In the genomic region with DNA sequence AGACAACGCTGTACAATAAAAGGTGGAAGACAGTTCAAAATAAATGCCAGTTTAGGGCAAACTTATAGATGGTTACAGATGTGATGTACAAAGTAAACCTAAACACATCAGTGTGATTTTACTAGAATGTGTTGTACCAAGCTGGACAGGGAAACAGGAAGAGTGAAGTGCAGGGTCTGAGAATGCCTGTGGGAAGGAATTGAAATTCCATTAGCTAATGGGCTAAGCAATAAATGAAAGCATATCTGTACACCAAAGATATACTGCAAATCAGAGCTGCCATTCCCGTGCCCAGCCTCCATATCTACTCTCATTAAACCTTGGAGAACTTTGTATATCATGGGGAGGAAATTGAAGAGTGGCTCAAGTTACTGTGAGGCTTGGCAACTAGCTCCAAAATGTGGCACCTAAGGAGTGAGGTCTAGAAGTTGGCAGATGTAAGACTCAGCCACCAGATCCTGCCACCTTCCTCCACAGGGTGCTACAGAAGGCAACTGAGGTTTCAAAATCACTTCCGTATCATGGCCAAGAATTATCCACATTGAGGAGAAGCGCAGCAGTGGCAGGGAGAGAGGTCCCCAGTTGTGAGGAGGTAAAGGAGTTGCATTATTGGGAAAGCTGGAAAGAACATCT, we compare ENCODE assay signal across 1 cellular context.
TF ChIP-seq lines count a peak whose summit lies in the region.

No MANE protein-coding gene starts in this region.

TF ChIP-seq in WTC11, 78 proteins besides CTCF, POLR2A, EP300 and RAD21 (continued from another document):
- TF ChIP-seq, protein P1, sequence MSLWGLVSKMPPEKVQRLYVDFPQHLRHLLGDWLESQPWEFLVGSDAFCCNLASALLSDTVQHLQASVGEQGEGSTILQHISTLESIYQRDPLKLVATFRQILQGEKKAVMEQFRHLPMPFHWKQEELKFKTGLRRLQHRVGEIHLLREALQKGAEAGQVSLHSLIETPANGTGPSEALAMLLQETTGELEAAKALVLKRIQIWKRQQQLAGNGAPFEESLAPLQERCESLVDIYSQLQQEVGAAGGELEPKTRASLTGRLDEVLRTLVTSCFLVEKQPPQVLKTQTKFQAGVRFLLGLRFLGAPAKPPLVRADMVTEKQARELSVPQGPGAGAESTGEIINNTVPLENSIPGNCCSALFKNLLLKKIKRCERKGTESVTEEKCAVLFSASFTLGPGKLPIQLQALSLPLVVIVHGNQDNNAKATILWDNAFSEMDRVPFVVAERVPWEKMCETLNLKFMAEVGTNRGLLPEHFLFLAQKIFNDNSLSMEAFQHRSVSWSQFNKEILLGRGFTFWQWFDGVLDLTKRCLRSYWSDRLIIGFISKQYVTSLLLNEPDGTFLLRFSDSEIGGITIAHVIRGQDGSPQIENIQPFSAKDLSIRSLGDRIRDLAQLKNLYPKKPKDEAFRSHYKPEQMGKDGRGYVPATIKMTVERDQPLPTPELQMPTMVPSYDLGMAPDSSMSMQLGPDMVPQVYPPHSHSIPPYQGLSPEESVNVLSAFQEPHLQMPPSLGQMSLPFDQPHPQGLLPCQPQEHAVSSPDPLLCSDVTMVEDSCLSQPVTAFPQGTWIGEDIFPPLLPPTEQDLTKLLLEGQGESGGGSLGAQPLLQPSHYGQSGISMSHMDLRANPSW (CRISPR knock-in tag; conservative IDR thresholded peaks at IDR 0.05; ENCODE audit: low read depth): no peak
- TF ChIP-seq ZNF416 (CRISPR knock-in tag; IDR thresholded peaks at IDR 0.05): no peak
- TF ChIP-seq, protein P2, sequence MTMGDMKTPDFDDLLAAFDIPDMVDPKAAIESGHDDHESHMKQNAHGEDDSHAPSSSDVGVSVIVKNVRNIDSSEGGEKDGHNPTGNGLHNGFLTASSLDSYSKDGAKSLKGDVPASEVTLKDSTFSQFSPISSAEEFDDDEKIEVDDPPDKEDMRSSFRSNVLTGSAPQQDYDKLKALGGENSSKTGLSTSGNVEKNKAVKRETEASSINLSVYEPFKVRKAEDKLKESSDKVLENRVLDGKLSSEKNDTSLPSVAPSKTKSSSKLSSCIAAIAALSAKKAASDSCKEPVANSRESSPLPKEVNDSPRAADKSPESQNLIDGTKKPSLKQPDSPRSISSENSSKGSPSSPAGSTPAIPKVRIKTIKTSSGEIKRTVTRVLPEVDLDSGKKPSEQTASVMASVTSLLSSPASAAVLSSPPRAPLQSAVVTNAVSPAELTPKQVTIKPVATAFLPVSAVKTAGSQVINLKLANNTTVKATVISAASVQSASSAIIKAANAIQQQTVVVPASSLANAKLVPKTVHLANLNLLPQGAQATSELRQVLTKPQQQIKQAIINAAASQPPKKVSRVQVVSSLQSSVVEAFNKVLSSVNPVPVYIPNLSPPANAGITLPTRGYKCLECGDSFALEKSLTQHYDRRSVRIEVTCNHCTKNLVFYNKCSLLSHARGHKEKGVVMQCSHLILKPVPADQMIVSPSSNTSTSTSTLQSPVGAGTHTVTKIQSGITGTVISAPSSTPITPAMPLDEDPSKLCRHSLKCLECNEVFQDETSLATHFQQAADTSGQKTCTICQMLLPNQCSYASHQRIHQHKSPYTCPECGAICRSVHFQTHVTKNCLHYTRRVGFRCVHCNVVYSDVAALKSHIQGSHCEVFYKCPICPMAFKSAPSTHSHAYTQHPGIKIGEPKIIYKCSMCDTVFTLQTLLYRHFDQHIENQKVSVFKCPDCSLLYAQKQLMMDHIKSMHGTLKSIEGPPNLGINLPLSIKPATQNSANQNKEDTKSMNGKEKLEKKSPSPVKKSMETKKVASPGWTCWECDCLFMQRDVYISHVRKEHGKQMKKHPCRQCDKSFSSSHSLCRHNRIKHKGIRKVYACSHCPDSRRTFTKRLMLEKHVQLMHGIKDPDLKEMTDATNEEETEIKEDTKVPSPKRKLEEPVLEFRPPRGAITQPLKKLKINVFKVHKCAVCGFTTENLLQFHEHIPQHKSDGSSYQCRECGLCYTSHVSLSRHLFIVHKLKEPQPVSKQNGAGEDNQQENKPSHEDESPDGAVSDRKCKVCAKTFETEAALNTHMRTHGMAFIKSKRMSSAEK (CRISPR knock-in tag; IDR thresholded peaks at IDR 0.05; ENCODE audit: borderline replicate concordance): no peak
- TF ChIP-seq, protein P3, sequence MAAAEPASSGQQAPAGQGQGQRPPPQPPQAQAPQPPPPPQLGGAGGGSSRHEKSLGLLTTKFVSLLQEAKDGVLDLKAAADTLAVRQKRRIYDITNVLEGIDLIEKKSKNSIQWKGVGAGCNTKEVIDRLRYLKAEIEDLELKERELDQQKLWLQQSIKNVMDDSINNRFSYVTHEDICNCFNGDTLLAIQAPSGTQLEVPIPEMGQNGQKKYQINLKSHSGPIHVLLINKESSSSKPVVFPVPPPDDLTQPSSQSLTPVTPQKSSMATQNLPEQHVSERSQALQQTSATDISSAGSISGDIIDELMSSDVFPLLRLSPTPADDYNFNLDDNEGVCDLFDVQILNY (CRISPR knock-in tag; IDR thresholded peaks at IDR 0.05): no peak
- TF ChIP-seq CREB1 (CRISPR knock-in tag; IDR thresholded peaks at IDR 0.05): no peak
- TF ChIP-seq, protein P4, sequence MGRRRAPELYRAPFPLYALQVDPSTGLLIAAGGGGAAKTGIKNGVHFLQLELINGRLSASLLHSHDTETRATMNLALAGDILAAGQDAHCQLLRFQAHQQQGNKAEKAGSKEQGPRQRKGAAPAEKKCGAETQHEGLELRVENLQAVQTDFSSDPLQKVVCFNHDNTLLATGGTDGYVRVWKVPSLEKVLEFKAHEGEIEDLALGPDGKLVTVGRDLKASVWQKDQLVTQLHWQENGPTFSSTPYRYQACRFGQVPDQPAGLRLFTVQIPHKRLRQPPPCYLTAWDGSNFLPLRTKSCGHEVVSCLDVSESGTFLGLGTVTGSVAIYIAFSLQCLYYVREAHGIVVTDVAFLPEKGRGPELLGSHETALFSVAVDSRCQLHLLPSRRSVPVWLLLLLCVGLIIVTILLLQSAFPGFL (CRISPR knock-in tag; IDR thresholded peaks at IDR 0.05; ENCODE audit: borderline replicate concordance): no peak
- no peak for TF ChIP-seq ZBTB21 (CRISPR knock-in tag; IDR thresholded peaks at IDR 0.05; ENCODE audit: borderline replicate concordance)
- TF ChIP-seq ETV6 (CRISPR knock-in tag; IDR thresholded peaks at IDR 0.05): no peak
- TF ChIP-seq, protein P5, sequence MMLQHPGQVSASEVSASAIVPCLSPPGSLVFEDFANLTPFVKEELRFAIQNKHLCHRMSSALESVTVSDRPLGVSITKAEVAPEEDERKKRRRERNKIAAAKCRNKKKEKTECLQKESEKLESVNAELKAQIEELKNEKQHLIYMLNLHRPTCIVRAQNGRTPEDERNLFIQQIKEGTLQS (CRISPR knock-in tag; conservative IDR thresholded peaks at IDR 0.05): no peak
- TF ChIP-seq, protein P6, sequence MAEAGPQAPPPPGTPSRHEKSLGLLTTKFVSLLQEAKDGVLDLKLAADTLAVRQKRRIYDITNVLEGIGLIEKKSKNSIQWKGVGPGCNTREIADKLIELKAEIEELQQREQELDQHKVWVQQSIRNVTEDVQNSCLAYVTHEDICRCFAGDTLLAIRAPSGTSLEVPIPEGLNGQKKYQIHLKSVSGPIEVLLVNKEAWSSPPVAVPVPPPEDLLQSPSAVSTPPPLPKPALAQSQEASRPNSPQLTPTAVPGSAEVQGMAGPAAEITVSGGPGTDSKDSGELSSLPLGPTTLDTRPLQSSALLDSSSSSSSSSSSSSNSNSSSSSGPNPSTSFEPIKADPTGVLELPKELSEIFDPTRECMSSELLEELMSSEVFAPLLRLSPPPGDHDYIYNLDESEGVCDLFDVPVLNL (CRISPR knock-in tag; IDR thresholded peaks at IDR 0.05; ENCODE audit: borderline replicate concordance, low read depth): no peak
- no peak for TF ChIP-seq ZNF121 (CRISPR knock-in tag; IDR thresholded peaks at IDR 0.05)
- TF ChIP-seq ZNF671 (CRISPR knock-in tag; IDR thresholded peaks at IDR 0.05): no peak
- TF ChIP-seq ZNF219 (CRISPR knock-in tag; IDR thresholded peaks at IDR 0.05; ENCODE audit: borderline replicate concordance): no peak
- TF ChIP-seq, protein P7, sequence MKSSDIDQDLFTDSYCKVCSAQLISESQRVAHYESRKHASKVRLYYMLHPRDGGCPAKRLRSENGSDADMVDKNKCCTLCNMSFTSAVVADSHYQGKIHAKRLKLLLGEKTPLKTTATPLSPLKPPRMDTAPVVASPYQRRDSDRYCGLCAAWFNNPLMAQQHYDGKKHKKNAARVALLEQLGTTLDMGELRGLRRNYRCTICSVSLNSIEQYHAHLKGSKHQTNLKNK (CRISPR knock-in tag; IDR thresholded peaks at IDR 0.05): no peak
